In genomic region chr21:44579833-44580144, GRCh38 we compare ENCODE assay signal across 23 cellular contexts. TPM values are rescaled to one million over a fixed set of nuclear protein-coding genes. Genes with fewer than 3 reads are reported as not detected.
DNase-seq lines count a peak whose midpoint lies in the region; ATAC-seq and TF ChIP-seq lines count a peak whose summit lies in the region.
"Had no signal": no experiment of that assay in that cellular context is flagged by ENCODE, and none has a peak within 500 bp of the region (broad histone marks: within the 10 kb centered on the region; RNA-seq: fewer than 3 reads in every experiment).

No MANE protein-coding gene starts in this region.

- no peak overlapping the region for H3K4me2 ChIP-seq in trophoblast cell (ENCODE audit: low read length)
- H3K4me2 ChIP-seq: BLaER1 treated with 17β-estradiol and CSF1 and Interleukin-3, amounts not matched to agents 10 nM and 100 nM had no signal

- H3K4me3 ChIP-seq in esophagus muscularis mucosa (no peak overlapping the region), trophoblast cell (ENCODE audit: low read depth, low read length) (peak overlapping the region; percentile 18)
- H3K4me3 ChIP-seq: BLaER1 treated with 17β-estradiol and CSF1 and Interleukin-3, amounts not matched to agents 10 nM and 100 nM; GM12878; GM23248; HAP-1; SJSA1 had no signal

- H2AK5ac ChIP-seq in trophoblast cell (ENCODE audit: low read length): no peak overlapping the region

- H3K27ac ChIP-seq in esophagus muscularis mucosa (replicated peaks in 1 of 4): no peak overlapping the region
- no peak overlapping the region for H3K27ac ChIP-seq in trophoblast cell (ENCODE audit: low read depth, low read length)
- H3K27ac ChIP-seq: BLaER1 treated with 17β-estradiol and CSF1 and Interleukin-3, amounts not matched to agents 10 nM and 100 nM; GM23248; SJSA1 had no signal

- H3K9ac ChIP-seq in trophoblast cell (ENCODE audit: low read length): no peak overlapping the region
- H3K9ac ChIP-seq: BLaER1 treated with 17β-estradiol and CSF1 and Interleukin-3, amounts not matched to agents 10 nM and 100 nM; GM23248 had no signal

- H4K91ac ChIP-seq in trophoblast cell (ENCODE audit: low read depth, low read length): no peak overlapping the region

- H2BK5ac ChIP-seq in trophoblast cell (ENCODE audit: low read depth, low read length, poor library complexity): no peak overlapping the region

- WGBS in esophagus muscularis mucosa: 58% methylated on average over 7 of the region's 7 CpGs
- WGBS in trophoblast cell (ENCODE audit: extremely low coverage, insufficient coverage, insufficient read length): no CpG with 5 or more reads among the region's 7 CpGs

- H2BK120ac ChIP-seq in trophoblast cell (ENCODE audit: insufficient read depth, low read length, poor library complexity): no peak overlapping the region

- H4K8ac ChIP-seq in trophoblast cell (ENCODE audit: low read depth, low read length): no peak overlapping the region

- H3K9me3 ChIP-seq in esophagus muscularis mucosa (peaks cover 0 to 36% (median 17%) of the 10 kb centered on the region in 4 donors), trophoblast cell (ENCODE audit: insufficient read depth, low read depth, low read length) (peaks cover 16% of the 10 kb centered on the region)
- H3K9me3 ChIP-seq: SJSA1 had no signal

- H2BK12ac ChIP-seq in trophoblast cell (ENCODE audit: low read length): no peak overlapping the region

- no peaks in the 10 kb centered on the region for H3K79me2 ChIP-seq in trophoblast cell (ENCODE audit: control insufficient read depth, insufficient read depth, low read length, poor library complexity)

- no peak for ATAC-seq in HG03196 (IDR thresholded peaks at IDR 0.05; ENCODE audit: unreplicated experiment)
- ATAC-seq: GM12878 had no signal

- peaks cover 0 to 31% (median 0%) of the 10 kb centered on the region in 4 donors for H3K27me3 ChIP-seq in esophagus muscularis mucosa
- no peaks in the 10 kb centered on the region for H3K27me3 ChIP-seq in trophoblast cell (ENCODE audit: insufficient read depth, low read length)
- H3K27me3 ChIP-seq: BLaER1 treated with 17β-estradiol and CSF1 and Interleukin-3, amounts not matched to agents 10 nM and 100 nM had no signal

- DNase-seq in DMS53 (lab: John Stamatoyannopoulos, UW) (peak; percentile 51), DMS53 treated with DMSO at 0.1 percent for 48 hours (lab: John Stamatoyannopoulos, UW; ENCODE audit: unreplicated experiment) (no peak), DMS 273 treated with DMSO at 0.1 percent for 48 hours (lab: John Stamatoyannopoulos, UW) (peak; percentile 31), esophagus muscularis mucosa (ENCODE audit: extremely low spot score) (peak; percentile 53), trophoblast cell (no peak), AG08396 (ENCODE audit: low spot score) (no peak), NCI-H82 treated with DMSO at 0.1 percent for 48 hours (lab: John Stamatoyannopoulos, UW; ENCODE audit: unreplicated experiment) (no peak)
- DNase-seq: ACHN; CD8-positive, alpha-beta memory T cell; DMS79 treated with DMSO at 0.1 percent for 48 hours; GM23248; KG1; NCI-H1092; NCI-H1436; NCI-H2029 treated with DMSO at 0.1 percent for 48 hours; NCI-H226; NCI-H510A treated with DMSO at 0.1 percent for 48 hours; NCI-H748 treated with DMSO at 0.1 percent for 48 hours had no signal

- intact Hi-C loops in esophagus muscularis mucosa (cut with DNase I): no loop called here

- no peak overlapping the region for H3K14ac ChIP-seq in trophoblast cell (ENCODE audit: low read length)

- no peak for TF ChIP-seq CTCF in esophagus muscularis mucosa (IDR thresholded peaks at IDR 0.05)

- H2AFZ ChIP-seq in trophoblast cell (ENCODE audit: insufficient read depth, low read length, poor library complexity): no peak overlapping the region
- H2AFZ ChIP-seq: GM23248 had no signal

- no peak for TF ChIP-seq POLR2A in esophagus muscularis mucosa (IDR thresholded peaks at IDR 0.05; ENCODE audit: low read depth)

- no peak for TF ChIP-seq EP300 in esophagus muscularis mucosa (IDR thresholded peaks at IDR 0.05)

- no peak overlapping the region for H3K18ac ChIP-seq in trophoblast cell (ENCODE audit: low read length)

- H3K36me3 ChIP-seq in esophagus muscularis mucosa (no peaks in the 10 kb centered on the region), trophoblast cell (ENCODE audit: control insufficient read depth in 1 of 2, insufficient read depth in 2 of 2, low read length in 2 of 2) (no peaks in the 10 kb centered on the region)
- H3K36me3 ChIP-seq: HAP-1, SJSA1 had no signal

- no peak overlapping the region for H3K4ac ChIP-seq in trophoblast cell (ENCODE audit: low read depth, low read length)

- no peak overlapping the region for H4K12ac ChIP-seq in trophoblast cell (ENCODE audit: low read depth, low read length)

- peaks cover 0 to 16% (median 5%) of the 10 kb centered on the region in 4 donors for H3K4me1 ChIP-seq in esophagus muscularis mucosa
- H3K4me1 ChIP-seq in trophoblast cell (ENCODE audit: control insufficient read depth in 1 of 2, insufficient read depth in 2 of 2, low read length in 2 of 2): no peaks in the 10 kb centered on the region
- H3K4me1 ChIP-seq: HAP-1, SJSA1 had no signal

- H3K79me1 ChIP-seq in trophoblast cell (ENCODE audit: low read length): no peaks in the 10 kb centered on the region

- no peak overlapping the region for H3K23ac ChIP-seq in trophoblast cell (ENCODE audit: low read length)

RNA-seq across cellular contexts. Expression of gene KRTAP10-5, which starts 0.6 kb away (rescaled TPM):
- total RNA-seq in esophagus muscularis mucosa: not detected
- polyA plus RNA-seq in trophoblast cell (2013): not detected in 2 replicates
- total RNA-seq: CD8-positive, alpha-beta memory T cell; GM12878; GM23248; SJSA1 had no signal
- polyA plus RNA-seq: CD8-positive, alpha-beta memory T cell; GM12878; GM23248 had no signal

RNA-seq across cellular contexts. Expression of gene KRTAP10-4, which starts 6.3 kb away (rescaled TPM):
- total RNA-seq in esophagus muscularis mucosa: not detected
- not detected in 2 replicates for polyA plus RNA-seq in trophoblast cell (2013)
- total RNA-seq: CD8-positive, alpha-beta memory T cell; GM12878; GM23248; SJSA1 had no signal
- polyA plus RNA-seq: CD8-positive, alpha-beta memory T cell; GM12878; GM23248 had no signal

RNA-seq across cellular contexts. Expression of gene KRTAP10-6, which starts 12.5 kb away (rescaled TPM):
- total RNA-seq in esophagus muscularis mucosa: not detected
- not detected in 2 replicates for polyA plus RNA-seq in trophoblast cell (2013)
- total RNA-seq: CD8-positive, alpha-beta memory T cell; GM12878; GM23248; SJSA1 had no signal
- polyA plus RNA-seq: CD8-positive, alpha-beta memory T cell; GM12878; GM23248 had no signal

RNA-seq across cellular contexts. Expression of gene KRTAP10-7, which starts 20.6 kb away (rescaled TPM):
- not detected for total RNA-seq in esophagus muscularis mucosa
- not detected in 2 replicates for polyA plus RNA-seq in trophoblast cell (2013)
- total RNA-seq: CD8-positive, alpha-beta memory T cell; GM12878; GM23248; SJSA1 had no signal
- polyA plus RNA-seq: CD8-positive, alpha-beta memory T cell; GM12878; GM23248 had no signal

RNA-seq across cellular contexts. Expression of gene KRTAP10-3, which starts 21.2 kb away (rescaled TPM):
- total RNA-seq in esophagus muscularis mucosa: not detected
- not detected in 2 replicates for polyA plus RNA-seq in trophoblast cell (2013)
- total RNA-seq: CD8-positive, alpha-beta memory T cell; GM12878; GM23248; SJSA1 had no signal
- polyA plus RNA-seq: CD8-positive, alpha-beta memory T cell; GM12878; GM23248 had no signal

Comparison
In these comparisons a context has a peak if more than half of its experiments do, and no peak if none do; other contexts are left out.
1. DNase-seq: peak in DMS53 (single experiment), DMS 273 treated with DMSO at 0.1 percent for 48 hours (single experiment) and esophagus muscularis mucosa (single experiment); none in DMS53 treated with DMSO at 0.1 percent for 48 hours (single experiment), trophoblast cell (0 of 2), AG08396 (single experiment) and NCI-H82 treated with DMSO at 0.1 percent for 48 hours (single experiment).